ENCODE assay signal across 20 cellular contexts in genomic region chr2:133812826-133813617, GRCh38.
DNase-seq lines count a peak whose midpoint lies in the region; ATAC-seq and TF ChIP-seq lines count a peak whose summit lies in the region.
"Had no signal": no experiment of that assay in that cellular context is flagged by ENCODE, and none has a peak within 500 bp of the region (broad histone marks: within the 10 kb centered on the region; RNA-seq: fewer than 3 reads in every experiment).

No MANE protein-coding gene starts in this region.

- peak overlapping the region; percentile 66 to 75 for H2BK12ac ChIP-seq in mesenchymal stem cell (ENCODE audit: low read length in 2 of 2)

- H3K4me3 ChIP-seq in mesenchymal stem cell (ENCODE audit: insufficient read depth in 1 of 2, low read depth in 1 of 2, low read length in 2 of 2), result no peak overlapping the region
- H3K4me3 ChIP-seq: adrenal gland, right lobe of liver, SJSA1 had no signal

- no peak for DNase-seq in Calu3
- peak; percentile 63 for DNase-seq in NCI-H226
- peak; percentile 78 for DNase-seq in dermis blood vessel endothelial cell
- DNase-seq in mesenchymal stem cell, result peak; percentile 45
- no peak for DNase-seq in COLO668 (lab: John Stamatoyannopoulos, UW; ENCODE audit: unreplicated experiment)
- no peak for DNase-seq in activated T-cell treated with anti-CD3 and anti-CD28 coated beads for 4 hours
- DNase-seq in stimulated activated CD4-positive, alpha-beta T cell treated with anti-CD3 and anti-CD28 coated beads, Interleukin-1b, Interleukin-23, amount 100 ng/mL, for 48 hours, result no peak
- no peak for DNase-seq in naive thymus-derived CD8-positive, alpha-beta T cell
- DNase-seq: activated CD4-positive, alpha-beta memory T cell treated with anti-CD3 and anti-CD28 coated beads for 36 hours; adrenal gland; DMS79; Karpas-422; NCI-H446 treated with DMSO at 0.1 percent for 48 hours; right lobe of liver; stimulated activated CD4-positive, alpha-beta T cell treated with anti-CD3 and anti-CD28 coated beads, Interleukin-4, amount 100 ng/mL, for 24 hours; trophoblast cell had no signal

- H2AK5ac ChIP-seq in mesenchymal stem cell (ENCODE audit: low read length, severe bottlenecking), result peak overlapping the region; percentile 99

- H2AFZ ChIP-seq in mesenchymal stem cell (ENCODE audit: low read depth, low read length), result no peak overlapping the region

- H4K91ac ChIP-seq in mesenchymal stem cell (ENCODE audit: low read length), result no peak overlapping the region

- no peaks in the 10 kb centered on the region for H3K36me3 ChIP-seq in mesenchymal stem cell (ENCODE audit: control insufficient read depth in 1 of 2, insufficient read depth in 2 of 2, low read depth in 1 of 2, low read length in 2 of 2)
- H3K36me3 ChIP-seq: adrenal gland, right lobe of liver, SJSA1 had no signal

- H4K8ac ChIP-seq in mesenchymal stem cell (ENCODE audit: low read length), result no peak overlapping the region

- peaks cover 20% of the 10 kb centered on the region for H3K9me3 Mint-ChIP-seq in Calu3 (ENCODE audit: low read depth, unreplicated experiment)
- H3K9me3 Mint-ChIP-seq in naive thymus-derived CD8-positive, alpha-beta T cell, result peaks cover 0 to 39% (median 15%) of the 10 kb centered on the region in 9 donors

- intact Hi-C loops in Calu3 (cut with micrococcal nuclease; ENCODE audit: unreplicated experiment), result no loop called here

- no peak overlapping the region for H3K4ac ChIP-seq in mesenchymal stem cell (ENCODE audit: low read depth in 1 of 2, low read length in 2 of 2)

- H2BK15ac ChIP-seq in mesenchymal stem cell (ENCODE audit: low read depth, poor library complexity, severe bottlenecking), result no peak overlapping the region

- no peaks in the 10 kb centered on the region for H3K79me1 ChIP-seq in mesenchymal stem cell (replicated peaks; ENCODE audit: low read length, poor library complexity, severe bottlenecking)

- no peak overlapping the region for H3K9ac ChIP-seq in mesenchymal stem cell (ENCODE audit: low read length)

- H2BK5ac ChIP-seq in mesenchymal stem cell (ENCODE audit: low read depth, low read length, poor library complexity, severe bottlenecking), result no peak overlapping the region

- peak overlapping the region in 1 of 2 experiments; percentile 44 for H3K18ac ChIP-seq in mesenchymal stem cell (ENCODE audit: low read depth in 1 of 2, low read length in 2 of 2)

- peaks cover 62% of the 10 kb centered on the region for H3K4me1 Mint-ChIP-seq in Calu3 (ENCODE audit: low read depth, unreplicated experiment)
- peaks cover 0 to 4% (median 0%) of the 10 kb centered on the region in 4 donors for H3K4me1 Mint-ChIP-seq in naive thymus-derived CD8-positive, alpha-beta T cell

- H3K23ac ChIP-seq in mesenchymal stem cell (ENCODE audit: low read length in 2 of 2), result no peak overlapping the region

- no peak overlapping the region for H3K14ac ChIP-seq in mesenchymal stem cell (ENCODE audit: low read length in 2 of 2)

- H3K4me2 ChIP-seq in mesenchymal stem cell (ENCODE audit: low read length, poor library complexity, severe bottlenecking), result no peak overlapping the region

- WGBS in mesenchymal stem cell, result 42% methylated on average over 4 of the region's 4 CpGs

- H3K9me3 ChIP-seq in mesenchymal stem cell (ENCODE audit: control insufficient read depth, low read length), result no peaks in the 10 kb centered on the region
- H3K9me3 ChIP-seq: adrenal gland, right lobe of liver, SJSA1 had no signal

- no TSS peak for BruUV-seq in Calu3 (replicated peaks; lab: Mats Ljungman, UMichigan)

- CTCF ChIA-PET in Calu3 (lab: Charles Lee), result no interaction called here

- POLR2A ChIA-PET in naive thymus-derived CD8-positive, alpha-beta T cell (lab: Charles Lee), result no interaction called here

- peaks cover 14% of the 10 kb centered on the region for H3K4me1 ChIP-seq in mesenchymal stem cell (ENCODE audit: control insufficient read depth, insufficient read depth, low read depth, low read length)
- H3K4me1 ChIP-seq: adrenal gland, right lobe of liver had no signal

- peak overlapping the region; percentile 72 for H3K27ac Mint-ChIP-seq in Calu3 (ENCODE audit: unreplicated experiment)
- H3K27ac Mint-ChIP-seq in naive thymus-derived CD8-positive, alpha-beta T cell, result no peak overlapping the region
- H3K27ac Mint-ChIP-seq: activated CD4-positive, alpha-beta memory T cell treated with anti-CD3 and anti-CD28 coated beads for 36 hours; activated T-helper 1 cell treated with anti-CD3 and anti-CD28 coated beads, Interleukin-12 subunit alpha, Interleukin-12 subunit beta, Interleukin-2, Interleukin-4 antibody, amounts not matched to agents 30 ng/mL and 10 ng/mL and 1 ng/mL, durations not matched to agents 14 hours and 24 hours and 36 hours; dendritic cell treated with granulocyte-macrophage colony-stimulating factor and Interleukin-4, amounts not matched to agents 40 ng/mL and 50 ng/mL, for 4 days had no signal

- H3K27ac ChIP-seq in mesenchymal stem cell (ENCODE audit: low read length, poor library complexity, severe bottlenecking), result peak overlapping the region; percentile 76
- H3K27ac ChIP-seq: adrenal gland, right lobe of liver, SJSA1 had no signal

- ATAC-seq in naive thymus-derived CD8-positive, alpha-beta T cell, result no peak
- ATAC-seq: right lobe of liver had no signal

- H3K27me3 Mint-ChIP-seq in Calu3 (ENCODE audit: unreplicated experiment), result no peaks in the 10 kb centered on the region
- H3K27me3 Mint-ChIP-seq in naive thymus-derived CD8-positive, alpha-beta T cell, result peaks cover 1 to 32% (median 12%) of the 10 kb centered on the region in 5 donors
- H3K27me3 Mint-ChIP-seq: dendritic cell treated with granulocyte-macrophage colony-stimulating factor and Interleukin-4, amounts not matched to agents 40 ng/mL and 50 ng/mL, for 4 days had no signal

- no peak for TF ChIP-seq CTCF in Calu3 (IDR thresholded peaks at IDR 0.05; ENCODE audit: unreplicated experiment)

- no peak overlapping the region for H3K4me3 Mint-ChIP-seq in Calu3 (ENCODE audit: low read depth, unreplicated experiment)
- no peak overlapping the region for H3K4me3 Mint-ChIP-seq in naive thymus-derived CD8-positive, alpha-beta T cell
- H3K4me3 Mint-ChIP-seq: activated CD4-positive, alpha-beta memory T cell treated with anti-CD3 and anti-CD28 coated beads for 36 hours; activated T-helper 1 cell treated with anti-CD3 and anti-CD28 coated beads, Interleukin-12 subunit alpha, Interleukin-12 subunit beta, Interleukin-2, Interleukin-4 antibody, amounts not matched to agents 30 ng/mL and 10 ng/mL and 1 ng/mL, durations not matched to agents 14 hours and 24 hours and 36 hours; dendritic cell treated with granulocyte-macrophage colony-stimulating factor and Interleukin-4, amounts not matched to agents 40 ng/mL and 50 ng/mL, for 4 days; neural crest cell had no signal

- peak overlapping the region; percentile 19 for H2BK120ac ChIP-seq in mesenchymal stem cell (ENCODE audit: low read depth, low read length)

- H3K27me3 ChIP-seq in mesenchymal stem cell (ENCODE audit: control insufficient read depth in 1 of 2, insufficient read depth in 1 of 2, low read length in 2 of 2), result no peaks in the 10 kb centered on the region
- H3K27me3 ChIP-seq: adrenal gland, right lobe of liver, SJSA1 had no signal

- peaks cover 3% of the 10 kb centered on the region for H3K36me3 Mint-ChIP-seq in Calu3 (ENCODE audit: insufficient read depth, unreplicated experiment)
- peaks cover 0 to 22% (median 0%) of the 10 kb centered on the region in 3 donors for H3K36me3 Mint-ChIP-seq in naive thymus-derived CD8-positive, alpha-beta T cell
- H3K36me3 Mint-ChIP-seq: activated CD4-positive, alpha-beta memory T cell treated with anti-CD3 and anti-CD28 coated beads for 36 hours had no signal

Comparison
In these comparisons a context has a peak if more than half of its experiments do, and no peak if none do; other contexts are left out.
1. DNase-seq: peak in NCI-H226 (single experiment), dermis blood vessel endothelial cell (single experiment) and mesenchymal stem cell (single experiment); none in Calu3 (single experiment), COLO668 (single experiment), activated T-cell treated with anti-CD3 and anti-CD28 coated beads for 4 hours (single experiment), stimulated activated CD4-positive, alpha-beta T cell treated with anti-CD3 and anti-CD28 coated beads, Interleukin-1b, Interleukin-23, amount 100 ng/mL, for 48 hours (single experiment) and naive thymus-derived CD8-positive, alpha-beta T cell (0 of 10).